8 cellular contexts compared by ENCODE assay signal in the genomic region with DNA sequence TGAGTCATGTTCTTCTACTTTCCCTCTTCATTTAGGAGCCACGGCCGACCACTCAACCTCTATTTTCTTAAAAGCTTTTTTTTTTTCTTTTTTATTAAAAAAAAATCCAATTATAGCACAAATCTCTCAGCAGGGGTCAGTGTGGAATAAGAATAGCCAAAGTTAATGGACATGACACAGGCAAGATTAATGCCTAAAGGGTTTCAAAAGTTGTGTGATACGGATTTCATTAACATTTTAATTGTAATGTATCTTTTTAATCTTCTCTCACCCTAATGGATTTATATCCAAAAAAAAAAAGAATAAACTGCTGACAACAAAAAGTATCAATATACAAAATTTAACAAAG. TPM values are rescaled to one million over a fixed set of nuclear protein-coding genes. Genes with fewer than 3 reads are reported as not detected.
DNase-seq lines count a peak whose midpoint lies in the region; ATAC-seq, FAIRE-seq and TF ChIP-seq lines count a peak whose summit lies in the region.

No MANE protein-coding gene starts in this region.

- SMC1A ChIA-PET in GM12878 (lab: Charles Lee; ENCODE audit: uncharacterized antibody, unreplicated experiment): interaction anchor here (0.7 to 3.0 kb wide), 10 partner anchors 17 to 233 kb away, joined by 3 to 15 read pairs (median 4); no protein-coding TSS in a partner anchor

- H3K27me3 Mint-ChIP-seq in CD4-positive, alpha-beta T cell: no peaks in the 10 kb centered on the region

- POLR2A ChIA-PET in CD4-positive, alpha-beta T cell (lab: Charles Lee): interaction anchor here (0.6 to 1.0 kb wide), 3 partner anchors 20 to 129 kb away, joined by 3 to 4 read pairs (median 4); partner anchors contain the start of gene UBAC1
- POLR2A ChIA-PET in GM12878 (lab: Charles Lee): interaction anchor here (1.5 to 2.0 kb wide), 2 partner anchors 20 to 28 kb away, joined by 5 to 6 read pairs; no protein-coding TSS in a partner anchor

- intact Hi-C loops in CD4-positive, alpha-beta T cell (cut with DNase I, micrococcal nuclease): loop anchor here (1.0 kb wide), 1 partner anchor 34 kb away; no protein-coding TSS in a partner anchor
- intact Hi-C loops in GM12878 (cut with micrococcal nuclease; ENCODE audit: unreplicated experiment): loop anchor here (1.0 kb wide), 1 partner anchor 34 kb away; no protein-coding TSS in a partner anchor

- H4K20me1 ChIP-seq in GM12878 (ENCODE audit: control insufficient read depth, insufficient read depth): no peaks in the 10 kb centered on the region

- H3K27me3 ChIP-seq in CD4-positive, alpha-beta T cell (ENCODE audit: control insufficient read depth, insufficient read depth, low read length): no peaks in the 10 kb centered on the region
- H3K27me3 ChIP-seq in HL-60 (ENCODE audit: insufficient read depth, poor library complexity, severe bottlenecking) (no peaks in the 10 kb centered on the region), GM12878 (replicated peaks in 1 of 2; ENCODE audit: control insufficient read depth in 2 of 2, insufficient read depth in 2 of 2, low read length in 1 of 2) (no peaks in the 10 kb centered on the region), muscle layer of colon (ENCODE audit: control insufficient read depth in 1 of 2, insufficient read depth in 2 of 2, low read length in 2 of 2) (no peaks in the 10 kb centered on the region), MG63 (no peaks in the 10 kb centered on the region)

- peak; percentile 78 for TF ChIP-seq RAD21 in GM12878 (IDR thresholded peaks at IDR 0.05; ENCODE audit: insufficient read depth, low read depth, low read length)

- TF ChIP-seq EP300 in GM12878 (IDR thresholded peaks at IDR 0.05; ENCODE audit: borderline replicate concordance in 1 of 2, control insufficient read depth in 1 of 2, low read depth in 2 of 2, low read length in 2 of 2): no peak

- H3K4me1 ChIP-seq in GM12878 (ENCODE audit: control insufficient read depth, insufficient read depth, low read length) (peaks cover 8% of the 10 kb centered on the region), muscle layer of colon (ENCODE audit: insufficient read depth, low read length) (peaks cover 86% of the 10 kb centered on the region)

- RAD21 ChIA-PET in GM12878 (lab: Charles Lee; ENCODE audit: unreplicated experiment): interaction anchor here (0.7 to 2.9 kb wide), 9 partner anchors 17 to 122 kb away, joined by 3 to 28 read pairs (median 6); no protein-coding TSS in a partner anchor

- CTCF ChIA-PET in CD4-positive, alpha-beta T cell (lab: Charles Lee): interaction anchor here (0.6 to 1.6 kb wide), 9 partner anchors 11 to 122 kb away, joined by 3 to 8 read pairs (median 3); no protein-coding TSS in a partner anchor
- CTCF ChIA-PET in GM12878 (lab: Yijun Ruan, JAX): interaction anchor here (0.7 to 3.3 kb wide), 11 partner anchors 19 to 311 kb away, joined by 3 to 46 read pairs (median 5); partner anchors contain the start of gene TMEM250

- peak; percentile 67 for TF ChIP-seq CTCF in CD4-positive, alpha-beta T cell (IDR thresholded peaks at IDR 0.05)
- TF ChIP-seq CTCF in HL-60 (IDR thresholded peaks at IDR 0.05; ENCODE audit: insufficient read depth, low read length): no peak
- TF ChIP-seq CTCF in GM12878 (IDR thresholded peaks at IDR 0.05 in 2 of 3, conservative IDR thresholded peaks at IDR 0.05 in 1 of 3; ENCODE audit: control insufficient read depth in 2 of 3, extremely low read depth in 1 of 3, insufficient read depth in 1 of 3, low read depth in 3 of 3, low read length in 3 of 3): peak in 2 of 3 experiments; percentile 7 to 59; a peak in 3 of 6 replicates

- H2AFZ ChIP-seq in GM12878 (ENCODE audit: control insufficient read depth, low read depth, low read length): no peak overlapping the region

- H3K4me3 Mint-ChIP-seq in CD4-positive, alpha-beta T cell: peak overlapping the region; percentile 2

- no peak for TF ChIP-seq POLR2A in GM12878 (IDR thresholded peaks at IDR 0.05; ENCODE audit: low read depth, low read length)

- FAIRE-seq in GM12878 (lab: Jason Lieb, UNC): no peak

- H3K27ac ChIP-seq in CD4-positive, alpha-beta T cell (ENCODE audit: low read depth, low read length): no peak overlapping the region
- H3K27ac ChIP-seq in HL-60 (replicated peaks) (peak overlapping the region; percentile 97), GM12878 (ENCODE audit: control insufficient read depth, insufficient read depth) (no peak overlapping the region), muscle layer of colon (ENCODE audit: low read depth, low read length) (peak overlapping the region; percentile 99)

- peaks cover 16% of the 10 kb centered on the region for H3K4me1 Mint-ChIP-seq in CD4-positive, alpha-beta T cell (ENCODE audit: low read depth)

- ATAC-seq in CD4-positive, alpha-beta T cell (ENCODE audit: poor library complexity): no peak
- 0 out of 3 replicates have a peak, but pooled peaks have one; percentile 9 for ATAC-seq in GM12878
- ATAC-seq in HG02840 (IDR thresholded peaks at IDR 0.05; ENCODE audit: low FRiP score, unreplicated experiment): no peak
- no peak for ATAC-seq in GM21619 (IDR thresholded peaks at IDR 0.05; ENCODE audit: unreplicated experiment)
- no peak for ATAC-seq in HG03565 (IDR thresholded peaks at IDR 0.05; ENCODE audit: unreplicated experiment)

- H3K9ac ChIP-seq in GM12878 (ENCODE audit: control insufficient read depth, insufficient read depth, low read length): no peak overlapping the region
- peak overlapping the region; percentile 71 for H3K9ac ChIP-seq in muscle layer of colon (ENCODE audit: low read length)

- no peak overlapping the region for H3K27ac Mint-ChIP-seq in CD4-positive, alpha-beta T cell

- no peaks in the 10 kb centered on the region for H3K9me3 ChIP-seq in CD4-positive, alpha-beta T cell (ENCODE audit: control insufficient read depth, low read length)
- H3K9me3 ChIP-seq in GM12878 (replicated peaks; ENCODE audit: control insufficient read depth, insufficient read depth, low read length): no peaks in the 10 kb centered on the region
- no peaks in the 10 kb centered on the region for H3K9me3 ChIP-seq in muscle layer of colon (ENCODE audit: low read length)
- H3K9me3 ChIP-seq in MG63: no peaks in the 10 kb centered on the region

- BruUV-seq in GM12878 (replicated peaks; lab: Mats Ljungman, UMichigan): no TSS peak

- in situ Hi-C loops in GM12878 (cut with MboI): no loop called here

- 18% methylated on average over 3 of the region's 3 CpGs for WGBS in GM12878 (ENCODE audit: insufficient coverage, insufficient replicate concordance, low lambda C conversion rate, missing lambda C conversion rate)

- DNase-seq in CD4-positive, alpha-beta T cell: no peak
- DNase-seq in HL-60 (ENCODE audit: low read depth in 1 of 2, low spot score in 1 of 2) (no peak), GM12878 (ENCODE audit: low read depth, low spot score) (no peak), MG63 (no peak)

- H3K4me3 ChIP-seq in HL-60 (replicated peaks; ENCODE audit: insufficient read depth, low read length) (no peak overlapping the region), GM12878 (no peak overlapping the region), muscle layer of colon (ENCODE audit: low read depth in 1 of 2, low read length in 2 of 2) (no peak overlapping the region), MG63 (no peak overlapping the region)

- H3K79me2 ChIP-seq in GM12878 (ENCODE audit: control insufficient read depth, insufficient read depth, low read length): peaks cover 11% of the 10 kb centered on the region

- no peak overlapping the region for H3K4me2 ChIP-seq in GM12878 (ENCODE audit: control insufficient read depth, insufficient read depth)

- H3K9me3 Mint-ChIP-seq in CD4-positive, alpha-beta T cell: no peaks in the 10 kb centered on the region

- H3K36me3 ChIP-seq in GM12878 (ENCODE audit: control insufficient read depth in 2 of 2, insufficient read depth in 2 of 2, low read length in 1 of 2): no peaks in the 10 kb centered on the region
- no peaks in the 10 kb centered on the region for H3K36me3 ChIP-seq in muscle layer of colon (ENCODE audit: insufficient read depth, low read length)
- H3K36me3 ChIP-seq in MG63: peaks cover 12% of the 10 kb centered on the region

- no peaks in the 10 kb centered on the region for H3K36me3 Mint-ChIP-seq in CD4-positive, alpha-beta T cell (ENCODE audit: low read depth)

RNA-seq across cellular contexts. Expression of gene NACC2, which starts 5.4 kb away (rescaled TPM):
- total RNA-seq in CD4-positive, alpha-beta T cell: 1 to 10 TPM; 2.1 to 2.7 TPM
- 11.9 and 13.5 TPM in 2 replicates for total RNA-seq in GM12878 (2013; cell fraction: nucleolus; rRNA removed)
- 7.9 and 9.1 TPM in 2 replicates for total RNA-seq in GM12878 (2014; rRNA removed)
- 3.5 and 3.8 TPM in 2 replicates for total RNA-seq in GM12878 (2014; rRNA removed; fragmentation: Illumina TruSeq; extraction: Trizol)
- 14.2 and 14.7 TPM in 2 replicates for total RNA-seq in GM12878 (2021)
- 1.1 TPM for polyA plus RNA-seq in GM12878 (2011; ENCODE audit: low read depth)
- polyA plus RNA-seq in GM12878 (2011; rRNA removed): 3.5 and 5.4 TPM in 2 replicates
- polyA plus RNA-seq in GM12878 (2011; cell fraction: cytosol; rRNA removed): 7.9 and 9.6 TPM in 2 replicates
- 15.3 and 20.7 TPM in 2 replicates for polyA plus RNA-seq in GM12878 (2011; cell fraction: nucleus; rRNA removed)
- 3.8 and 4.4 TPM in 2 replicates for polyA plus RNA-seq in GM12878 (2012)
- 2.0 and 3.1 TPM in 2 replicates for polyA plus RNA-seq in GM12878 (2014; fragmentation: Illumina TruSeq; extraction: Trizol)
- polyA plus RNA-seq in GM12878 (2014; fragmentation: Nextera tagmentation; extraction: Ambion mirVana): 1 to 10 TPM in 1 of 2 experiments, under 1 TPM in 1; 0.66 to 1.0 TPM
- polyA plus RNA-seq in GM12878 (2014; rRNA removed): 7.5 and 9.4 TPM in 2 replicates
- polyA plus RNA-seq in GM12878 (2016; fragmentation: Nextera tagmentation; extraction: Ambion mirVana): 1 to 10 TPM; 2.7 to 2.9 TPM
- polyA minus RNA-seq in GM12878 (2011; rRNA and poly(A)+ RNA removed): 11.8 and 12.6 TPM in 2 replicates
- 7.3 and 9.0 TPM in 2 replicates for polyA minus RNA-seq in GM12878 (2011; cell fraction: cytosol; rRNA and poly(A)+ RNA removed)
- polyA minus RNA-seq in GM12878 (2011; cell fraction: nucleus; rRNA and poly(A)+ RNA removed): 3.5 and 7.1 TPM in 2 replicates
- total RNA-seq in MG63 (2014; rRNA removed; shearing (Covaris generic); ENCODE audit: low replicate concordance): 13.4 and 22.4 TPM in 2 replicates

RNA-seq across cellular contexts. Expression of gene TMEM250, which starts 29.0 kb away (rescaled TPM):
- total RNA-seq in CD4-positive, alpha-beta T cell: 1 to 10 TPM; 6.5 to 7.9 TPM
- total RNA-seq in GM12878 (2013; cell fraction: nucleolus; rRNA removed): 19.1 and 19.6 TPM in 2 replicates
- total RNA-seq in GM12878 (2014; rRNA removed) (30.1 and 39.9 TPM in 2 replicates), GM12878 (2014; rRNA removed; fragmentation: Illumina TruSeq; extraction: Trizol) (8.5 and 10.4 TPM in 2 replicates), GM12878 (2021) (33.4 and 38.4 TPM in 2 replicates)
- 3.5 TPM for polyA plus RNA-seq in GM12878 (2011; ENCODE audit: low read depth)
- polyA plus RNA-seq in GM12878 (2011; rRNA removed) (3.5 and 6.2 TPM in 2 replicates), GM12878 (2014; fragmentation: Illumina TruSeq; extraction: Trizol) (2.6 and 6.7 TPM in 2 replicates), GM12878 (2014; fragmentation: Nextera tagmentation; extraction: Ambion mirVana) (1 to 10 TPM in 1 of 2 experiments, under 1 TPM in 1; 0.39 to 1.2 TPM), GM12878 (2014; rRNA removed) (25.4 and 27.5 TPM in 2 replicates), GM12878 (2016; fragmentation: Nextera tagmentation; extraction: Ambion mirVana) (10 to 100 TPM in 1 of 2 experiments, 1 to 10 TPM in 1; 6.2 to 16.6 TPM)
- 9.3 and 16.0 TPM in 2 replicates for polyA plus RNA-seq in GM12878 (2011; cell fraction: cytosol; rRNA removed)
- polyA plus RNA-seq in GM12878 (2011; cell fraction: nucleus; rRNA removed): 22.4 and 27.6 TPM in 2 replicates
- polyA plus RNA-seq in GM12878 (2012): 9.7 and 11.4 TPM in 2 replicates
- polyA minus RNA-seq in GM12878 (2011; rRNA and poly(A)+ RNA removed): 5.5 and 13.3 TPM in 2 replicates
- 7.3 and 8.3 TPM in 2 replicates for polyA minus RNA-seq in GM12878 (2011; cell fraction: cytosol; rRNA and poly(A)+ RNA removed)
- 12.8 and 25.1 TPM in 2 replicates for polyA minus RNA-seq in GM12878 (2011; cell fraction: nucleus; rRNA and poly(A)+ RNA removed)
- 62.5 and 78.4 TPM in 2 replicates for total RNA-seq in MG63 (2014; rRNA removed; shearing (Covaris generic); ENCODE audit: low replicate concordance)

Comparison
In these comparisons a context has a peak if more than half of its experiments do, and no peak if none do; other contexts are left out.
1. H3K27ac ChIP-seq: peak in HL-60 (single experiment) and muscle layer of colon (single experiment); none in CD4-positive, alpha-beta T cell (single experiment) and GM12878 (single experiment).